8 cellular contexts compared by ENCODE assay signal in the genomic region with DNA sequence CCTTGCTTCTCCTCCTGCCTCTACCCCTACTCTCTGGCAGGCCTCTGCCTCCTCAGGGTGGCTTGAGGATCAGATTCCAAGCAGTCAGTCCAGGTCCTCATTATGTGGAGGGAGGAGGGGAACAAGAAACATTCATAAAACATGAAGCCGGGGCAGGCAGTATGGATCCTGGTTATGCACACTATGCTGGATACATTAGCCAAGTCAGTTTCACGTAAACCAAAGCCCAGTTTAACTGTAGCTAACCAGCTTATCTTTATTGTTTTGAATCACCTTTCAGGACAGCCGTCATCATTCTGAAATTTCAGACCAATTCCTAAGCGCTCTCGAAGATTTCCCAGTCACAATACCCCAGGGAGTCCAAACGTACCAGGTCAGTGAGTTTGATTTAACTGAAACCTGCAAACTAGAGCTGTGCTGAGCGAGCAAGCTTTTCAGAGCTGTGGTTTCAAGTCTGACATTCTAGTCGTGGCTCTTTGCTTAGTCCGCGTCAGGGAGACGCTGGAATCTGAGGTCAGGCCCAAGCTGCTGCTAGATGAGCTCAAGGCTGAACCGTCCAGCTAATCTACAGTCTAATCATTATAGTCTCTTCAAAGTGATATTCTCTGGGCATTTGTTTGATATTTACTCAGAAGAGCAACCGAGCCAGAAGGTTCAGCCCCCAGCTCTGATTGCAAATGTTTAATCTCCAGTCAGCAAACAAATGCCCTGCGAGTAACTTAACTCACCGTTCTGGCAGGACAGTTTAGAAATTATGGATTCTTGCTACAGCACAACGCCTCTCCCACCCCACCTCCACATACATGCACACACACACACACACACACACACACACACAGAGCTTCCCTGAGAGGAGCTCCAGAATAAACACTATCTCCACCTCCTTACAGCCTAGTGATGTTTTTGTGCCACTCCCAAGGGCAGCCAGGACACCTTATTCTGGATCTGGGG.
DNase-seq lines count a peak whose midpoint lies in the region; ATAC-seq and TF ChIP-seq lines count a peak whose summit lies in the region.

No MANE protein-coding gene starts in this region.

- H3K9me3 ChIP-seq in Caco-2 = no peaks in the 10 kb centered on the region
- H3K9me3 ChIP-seq in fibroblast of lung (ENCODE audit: control insufficient read depth, insufficient read depth, low read depth, low read length) = no peaks in the 10 kb centered on the region
- H3K9me3 ChIP-seq in psoas muscle = no peaks in the 10 kb centered on the region
- no peaks in the 10 kb centered on the region for H3K9me3 ChIP-seq in CD8-positive, alpha-beta T cell (ENCODE audit: low read length)

- CTCF ChIA-PET in Caco-2 (lab: Charles Lee) = interaction anchor here (0.8 to 2.1 kb wide), 7 partner anchors 9 to 63 kb away, joined by 3 to 15 read pairs (median 7); partner anchors contain the start of gene BZW1
- CTCF ChIA-PET in CD8-positive, alpha-beta T cell (lab: Charles Lee) = no interaction called here

- H3K9me3 Mint-ChIP-seq in Caco-2 (ENCODE audit: unreplicated experiment) = no peaks in the 10 kb centered on the region
- no peaks in the 10 kb centered on the region for H3K9me3 Mint-ChIP-seq in CD8-positive, alpha-beta T cell

- no peaks in the 10 kb centered on the region for H4K20me1 ChIP-seq in fibroblast of lung (ENCODE audit: control insufficient read depth, extremely low read depth, insufficient read depth, low read length)

- no peaks in the 10 kb centered on the region for H3K27me3 ChIP-seq in Caco-2 (replicated peaks; ENCODE audit: control insufficient read depth, insufficient read depth, low read length)
- no peaks in the 10 kb centered on the region for H3K27me3 ChIP-seq in fibroblast of lung (ENCODE audit: control insufficient read depth, insufficient read depth, low read length)
- H3K27me3 ChIP-seq in psoas muscle (ENCODE audit: insufficient read depth in 3 of 3, low read length in 2 of 3) = peaks cover 0 to 2% (median 0%) of the 10 kb centered on the region in 3 donors
- H3K27me3 ChIP-seq in CD8-positive, alpha-beta T cell (ENCODE audit: insufficient read depth, low read length) = no peaks in the 10 kb centered on the region

- peaks cover 32% of the 10 kb centered on the region for H3K4me1 Mint-ChIP-seq in Caco-2 (ENCODE audit: low read depth, unreplicated experiment)
- no peaks in the 10 kb centered on the region for H3K4me1 Mint-ChIP-seq in CD8-positive, alpha-beta T cell (ENCODE audit: low read depth)

- peak overlapping the region; percentile 84 for H3K27ac ChIP-seq in fibroblast of lung (ENCODE audit: insufficient read depth, low read length)
- peak overlapping the region; percentile 49 for H3K27ac ChIP-seq in psoas muscle
- no peak overlapping the region for H3K27ac ChIP-seq in CD8-positive, alpha-beta T cell (ENCODE audit: low read depth, low read length)

- H3K79me2 ChIP-seq in fibroblast of lung (ENCODE audit: control insufficient read depth, insufficient read depth, low read length) = no peaks in the 10 kb centered on the region

- H3K4me3 ChIP-seq in Caco-2 (ENCODE audit: low read depth, low read length) = no peak overlapping the region
- H3K4me3 ChIP-seq in fibroblast of lung (replicated peaks in 1 of 4; ENCODE audit: control extremely low read depth in 1 of 4, insufficient read depth in 1 of 4, low read depth in 3 of 4, low read length in 4 of 4) = peak overlapping the region in 1 of 4 experiments; percentile 23
- H3K4me3 ChIP-seq in psoas muscle = no peak overlapping the region
- no peak overlapping the region for H3K4me3 ChIP-seq in CD8-positive, alpha-beta T cell (ENCODE audit: low read depth, low read length)

- H3K36me3 ChIP-seq in Caco-2 (ENCODE audit: control insufficient read depth, insufficient read depth, low read length) (no peaks in the 10 kb centered on the region; the same call in 1 of the 2 replicates), fibroblast of lung (ENCODE audit: control insufficient read depth, insufficient read depth, low read length) (no peaks in the 10 kb centered on the region), psoas muscle (ENCODE audit: insufficient read depth in 1 of 2, low read depth in 1 of 2) (no peaks in the 10 kb centered on the region)
- no peaks in the 10 kb centered on the region for H3K36me3 ChIP-seq in CD8-positive, alpha-beta T cell (ENCODE audit: insufficient read depth, low read length)

- DNase-seq in Caco-2 (peak; percentile 77 to 87), NCI-H526 treated with DMSO at 0.1 percent for 48 hours (lab: John Stamatoyannopoulos, UW) (peak; percentile 14), fibroblast of lung (ENCODE audit: low read depth in 2 of 2) (peak; percentile 90 to 98), psoas muscle (no peak), NCI-H1092 (lab: John Stamatoyannopoulos, UW) (no peak), NCI-H1048 (lab: John Stamatoyannopoulos, UW) (no peak)
- no peak for DNase-seq in CD8-positive, alpha-beta T cell
- no peak for DNase-seq in activated CD8-positive, alpha-beta memory T cell treated with anti-CD3 and anti-CD28 coated beads, Interleukin-2, amount 50 U/mL, for 48 hours

- H3K9ac ChIP-seq in fibroblast of lung (ENCODE audit: insufficient read depth, low read length) = peak overlapping the region; percentile 10

- H2AFZ ChIP-seq in fibroblast of lung (ENCODE audit: low read length) = peak overlapping the region; percentile 13

- intact Hi-C loops in Caco-2 (cut with micrococcal nuclease; ENCODE audit: unreplicated experiment) = loop anchor here (1.0 to 5.0 kb wide), 4 partner anchors 8 to 64 kb away; no protein-coding TSS in a partner anchor
- intact Hi-C loops in psoas muscle (cut with DNase I) = no loop called here
- intact Hi-C loops in CD8-positive, alpha-beta T cell (cut with DNase I, micrococcal nuclease) = no loop called here

- peaks cover 11% of the 10 kb centered on the region for H3K36me3 Mint-ChIP-seq in Caco-2 (ENCODE audit: insufficient read depth, unreplicated experiment)
- H3K36me3 Mint-ChIP-seq in CD8-positive, alpha-beta T cell = no peaks in the 10 kb centered on the region

- TSS peak; percentile 72 for BruUV-seq in Caco-2 (replicated peaks; lab: Mats Ljungman, UMichigan)

- no peak for TF ChIP-seq CTCF in Caco-2 (IDR thresholded peaks at IDR 0.05; ENCODE audit: insufficient read depth in 1 of 2, low read depth in 1 of 2, low read length in 1 of 2, severe bottlenecking in 1 of 2, unreplicated experiment in 1 of 2)
- TF ChIP-seq CTCF in fibroblast of lung (conservative IDR thresholded peaks at IDR 0.05 in 1 of 2, IDR thresholded peaks at IDR 0.05 in 1 of 2; ENCODE audit: low read depth in 1 of 2, low read length in 2 of 2) = no peak
- TF ChIP-seq CTCF in psoas muscle (IDR thresholded peaks at IDR 0.05) = no peak
- no peak for TF ChIP-seq CTCF in CD8-positive, alpha-beta T cell (IDR thresholded peaks at IDR 0.05)

- peaks cover 50% of the 10 kb centered on the region for H3K4me1 ChIP-seq in Caco-2
- H3K4me1 ChIP-seq in fibroblast of lung (ENCODE audit: control insufficient read depth, extremely low read depth, insufficient read depth, low read length) = peaks cover 16% of the 10 kb centered on the region
- H3K4me1 ChIP-seq in psoas muscle = no peaks in the 10 kb centered on the region
- H3K4me1 ChIP-seq in CD8-positive, alpha-beta T cell (ENCODE audit: insufficient read depth, low read length) = no peaks in the 10 kb centered on the region

- H3K27ac Mint-ChIP-seq in Caco-2 (ENCODE audit: unreplicated experiment) = peak overlapping the region; percentile 90
- no peak overlapping the region for H3K27ac Mint-ChIP-seq in CD8-positive, alpha-beta T cell

- POLR2A ChIA-PET in Caco-2 (lab: Charles Lee) = interaction anchor here (0.6 to 1.6 kb wide), 10 partner anchors 9 to 429 kb away, joined by 3 to 20 read pairs (median 5); partner anchors contain the start of genes BZW1, CLK1 and KCTD18
- POLR2A ChIA-PET in CD8-positive, alpha-beta T cell (lab: Charles Lee) = no interaction called here

- H3K27me3 Mint-ChIP-seq in Caco-2 (ENCODE audit: insufficient read depth, unreplicated experiment) = no peaks in the 10 kb centered on the region
- peaks cover 4% of the 10 kb centered on the region for H3K27me3 Mint-ChIP-seq in CD8-positive, alpha-beta T cell (ENCODE audit: low read depth)

- 36 to 54% (median 41%) methylated on average over 16 of the region's 16 CpGs for WGBS in psoas muscle, 3 donors

- peak overlapping the region; percentile 59 for H3K4me2 ChIP-seq in fibroblast of lung (ENCODE audit: extremely low read depth, insufficient read depth, low read length)

- peak overlapping the region; percentile 63 for H3K4me3 Mint-ChIP-seq in Caco-2 (ENCODE audit: unreplicated experiment)
- no peak overlapping the region for H3K4me3 Mint-ChIP-seq in CD8-positive, alpha-beta T cell

- peak; percentile 36 to 86 (median 74) for ATAC-seq in psoas muscle
- ATAC-seq in CD8-positive, alpha-beta T cell = no peak

Comparison
In these comparisons a context has a peak if more than half of its experiments do, and no peak if none do; other contexts are left out.
1. DNase-seq: peak in Caco-2 (2 of 2), NCI-H526 treated with DMSO at 0.1 percent for 48 hours (single experiment) and fibroblast of lung (2 of 2); none in psoas muscle (0 of 2), NCI-H1092 (single experiment), CD8-positive, alpha-beta T cell (0 of 7), activated CD8-positive, alpha-beta memory T cell treated with anti-CD3 and anti-CD28 coated beads, Interleukin-2, amount 50 U/mL, for 48 hours (single experiment) and NCI-H1048 (single experiment).